Comparison of ENCODE assay signal across 9 cellular contexts in genomic region chr7:94394399-94395140, GRCh38. TPM values are rescaled to one million over a fixed set of nuclear protein-coding genes. Genes with fewer than 3 reads are reported as not detected.
DNase-seq lines count a peak whose midpoint lies in the region; ATAC-seq and TF ChIP-seq lines count a peak whose summit lies in the region.
"Had no signal": no experiment of that assay in that cellular context is flagged by ENCODE, and none has a peak within 500 bp of the region (broad histone marks: within the 10 kb centered on the region; RNA-seq: fewer than 3 reads in every experiment).

TSS of gene COL1A2 (plus strand) at chr7:94394895. CDS start at chr7:94395032, 137 bp downstream.

- no TSS peak for BruUV-seq in A673 (replicated peaks; lab: Mats Ljungman, UMichigan)
- BruUV-seq in Calu3 (replicated peaks; lab: Mats Ljungman, UMichigan), result no TSS peak

- peak within 1 kb of the TSS; percentile 79 for H2AFZ ChIP-seq in parathyroid adenoma

- H3K4me3 ChIP-seq in A673 (ENCODE audit: low read depth, low read length, poor library complexity, severe bottlenecking) (peak within 1 kb of the TSS; percentile 55), parathyroid adenoma (ENCODE audit: low read depth, low read length) (peak within 1 kb of the TSS; percentile 35), SJCRH30 (no peak within 1 kb of the TSS)

- no peak within 1 kb of the TSS for H3K27ac Mint-ChIP-seq in activated naive CD4-positive, alpha-beta T cell treated with anti-CD3 and anti-CD28 coated beads, Interleukin-2, amount 50 U/mL, for 72 hours
- H3K27ac Mint-ChIP-seq in Calu3 (ENCODE audit: unreplicated experiment), result no peak within 1 kb of the TSS
- H3K27ac Mint-ChIP-seq: dendritic cell treated with granulocyte-macrophage colony-stimulating factor and Interleukin-4, amounts not matched to agents 40 ng/mL and 50 ng/mL, for 4 days had no signal

- no peaks in the 10 kb centered on the region for H3K9me3 Mint-ChIP-seq in activated naive CD4-positive, alpha-beta T cell treated with anti-CD3 and anti-CD28 coated beads, Interleukin-2, amount 50 U/mL, for 72 hours
- no peaks in the 10 kb centered on the region for H3K9me3 Mint-ChIP-seq in Calu3 (ENCODE audit: low read depth, unreplicated experiment)
- H3K9me3 Mint-ChIP-seq: dendritic cell treated with granulocyte-macrophage colony-stimulating factor and Interleukin-4, amounts not matched to agents 40 ng/mL and 50 ng/mL, for 4 days had no signal

- H3K4me1 ChIP-seq in A673 (ENCODE audit: insufficient read depth, low read length, poor library complexity, severe bottlenecking) (peaks cover 19% of the 10 kb centered on the region), parathyroid adenoma (peaks cover 2% of the 10 kb centered on the region), SJCRH30 (peaks cover 13% of the 10 kb centered on the region)

- H3K27me3 ChIP-seq in A673 (replicated peaks; ENCODE audit: insufficient read depth, low read depth, low read length, poor library complexity), result no peaks in the 10 kb centered on the region
- no peaks in the 10 kb centered on the region for H3K27me3 ChIP-seq in parathyroid adenoma (ENCODE audit: control insufficient read depth, insufficient read depth, low read length)
- H3K27me3 ChIP-seq in SJCRH30, result no peaks in the 10 kb centered on the region

- ATAC-seq in GM21528 (IDR thresholded peaks at IDR 0.05; ENCODE audit: low FRiP score, unreplicated experiment), result peak; percentile 6
- peak; percentile 22 to 44 for ATAC-seq in activated naive CD4-positive, alpha-beta T cell treated with anti-CD3 and anti-CD28 coated beads, Interleukin-2, amount 50 U/mL, for 72 hours
- peak; percentile 91 for ATAC-seq in Right ventricle myocardium inferior
- no peak for ATAC-seq in HG03135 (IDR thresholded peaks at IDR 0.05; ENCODE audit: unreplicated experiment)

- TF ChIP-seq CTCF in A673 (conservative IDR thresholded peaks at IDR 0.05; ENCODE audit: low read depth, low read length) (no peak), parathyroid adenoma (IDR thresholded peaks at IDR 0.05) (no peak), Calu3 (IDR thresholded peaks at IDR 0.05; ENCODE audit: unreplicated experiment) (no peak)

- POLR2A ChIA-PET in A673 (lab: Charles Lee; ENCODE audit: low non-redundant PET), result interaction anchor here (0.7 kb wide), 1 partner anchor 96 kb away, joined by 4 read pairs; no protein-coding TSS in a partner anchor

- DNase-seq in A673 (ENCODE audit: low spot score) (peak; percentile 82), Right ventricle myocardium inferior (ENCODE audit: missing footprints) (peak; percentile 86), Calu3 (no peak), SJCRH30 (no peak)
- DNase-seq in activated naive CD4-positive, alpha-beta T cell treated with anti-CD3 and anti-CD28 coated beads, Interleukin-2, amount 50 U/mL, for 72 hours (ENCODE audit: low spot score in 2 of 2), result no peak

- H3K36me3 ChIP-seq in A673 (ENCODE audit: insufficient read depth, low read length, poor library complexity, severe bottlenecking), result peaks cover 17% of the 10 kb centered on the region
- no peaks in the 10 kb centered on the region for H3K36me3 ChIP-seq in parathyroid adenoma (ENCODE audit: control insufficient read depth, insufficient read depth, low read length)
- no peaks in the 10 kb centered on the region for H3K36me3 ChIP-seq in SJCRH30

- peak within 1 kb of the TSS; percentile 62 for H3K27ac ChIP-seq in A673 (ENCODE audit: low read depth, low read length, poor library complexity, severe bottlenecking)
- H3K27ac ChIP-seq in parathyroid adenoma, result no peak within 1 kb of the TSS
- no peak within 1 kb of the TSS for H3K27ac ChIP-seq in SJCRH30

- H3K27me3 Mint-ChIP-seq in Calu3 (ENCODE audit: unreplicated experiment), result no peaks in the 10 kb centered on the region

- H3K9ac ChIP-seq in parathyroid adenoma, result no peak within 1 kb of the TSS

- H3K9me3 ChIP-seq in A673 (ENCODE audit: low read depth, low read length, poor library complexity, severe bottlenecking) (no peaks in the 10 kb centered on the region), parathyroid adenoma (ENCODE audit: control insufficient read depth, low read length) (no peaks in the 10 kb centered on the region), SJCRH30 (replicated peaks) (0 out of 2 replicates have a peak, but pooled peaks cover 3% of the 10 kb centered on the region)

- H3K79me2 ChIP-seq in parathyroid adenoma, result no peaks in the 10 kb centered on the region

- intact Hi-C loops in A673 (cut with micrococcal nuclease; ENCODE audit: unreplicated experiment) (loop anchor here (1.0 to 10.0 kb wide), 6 partner anchors 20 to 680 kb away; partner anchors contain the start of gene GNGT1), Right ventricle myocardium inferior (cut with DNase I) (loop anchor here (1.0 kb wide), 2 partner anchors 19 to 98 kb away; no protein-coding TSS in a partner anchor), Calu3 (cut with micrococcal nuclease; ENCODE audit: unreplicated experiment) (loop anchor here (1.0 kb wide), 1 partner anchor 105 kb away; no protein-coding TSS in a partner anchor)

- peak within 1 kb of the TSS; percentile 24 for H3K4me2 ChIP-seq in parathyroid adenoma (ENCODE audit: low read length)

- CTCF ChIA-PET in A673 (lab: Charles Lee), result interaction anchor here (0.6 to 2.4 kb wide), 14 partner anchors 20 to 1082 kb away, joined by 3 to 111 read pairs (median 4); partner anchors contain the start of gene SGCE
- CTCF ChIA-PET in Calu3 (lab: Charles Lee), result interaction anchor here (0.7 to 1.7 kb wide), 4 partner anchors 94 to 106 kb away, joined by 4 to 31 read pairs (median 6); no protein-coding TSS in a partner anchor

- H3K4me3 Mint-ChIP-seq in Calu3 (ENCODE audit: low read depth, unreplicated experiment), result no peak within 1 kb of the TSS
- H3K4me3 Mint-ChIP-seq: dendritic cell treated with granulocyte-macrophage colony-stimulating factor and Interleukin-4, amounts not matched to agents 40 ng/mL and 50 ng/mL, for 4 days had no signal

- no peaks in the 10 kb centered on the region for H3K36me3 Mint-ChIP-seq in activated naive CD4-positive, alpha-beta T cell treated with anti-CD3 and anti-CD28 coated beads, Interleukin-2, amount 50 U/mL, for 72 hours
- no peaks in the 10 kb centered on the region for H3K36me3 Mint-ChIP-seq in Calu3 (ENCODE audit: insufficient read depth, unreplicated experiment)

- H3K4me1 Mint-ChIP-seq in Calu3 (ENCODE audit: low read depth, unreplicated experiment), result no peaks in the 10 kb centered on the region

RNA-seq across cellular contexts. Expression of gene COL1A2, which starts in this region (rescaled TPM):
- 144 and 251 TPM in 2 replicates for total RNA-seq in A673 (2021)
- not detected for total RNA-seq in activated naive CD4-positive, alpha-beta T cell treated with anti-CD3 and anti-CD28 coated beads, Interleukin-2, amount 50 U/mL, for 72 hours
- total RNA-seq in Right ventricle myocardium inferior, result 96.6 TPM
- total RNA-seq in Calu3 (2022), result not detected in 2 replicates
- 0.12 and 0.20 TPM in 2 replicates for total RNA-seq in SJCRH30 (2014; rRNA removed; shearing (Covaris generic))

Comparison
In these comparisons a context has a peak if more than half of its experiments do, and no peak if none do; other contexts are left out.
1. RNA of gene COL1A2 (total RNA-seq): 144 to 251 TPM in A673 and 96.6 TPM in Right ventricle myocardium inferior (single experiment); 0.12 to 0.20 TPM in SJCRH30, not detected in activated naive CD4-positive, alpha-beta T cell treated with anti-CD3 and anti-CD28 coated beads, Interleukin-2, amount 50 U/mL, for 72 hours and not detected in Calu3; every median in the first group is over 10 times any median in the second.
2. Peak in ATAC-seq in activated naive CD4-positive, alpha-beta T cell treated with anti-CD3 and anti-CD28 coated beads, Interleukin-2, amount 50 U/mL, for 72 hours; RNA of the gene not detected or under 1 TPM.
3. DNase-seq: peak in A673 (single experiment) and Right ventricle myocardium inferior (single experiment); none in activated naive CD4-positive, alpha-beta T cell treated with anti-CD3 and anti-CD28 coated beads, Interleukin-2, amount 50 U/mL, for 72 hours (0 of 2), Calu3 (single experiment) and SJCRH30 (0 of 2).